Comparison of ENCODE assay signal across 24 cellular contexts in genomic region chr4:7945709-7946380, GRCh38. TPM values are rescaled to one million over a fixed set of nuclear protein-coding genes. Genes with fewer than 3 reads are reported as not detected.
DNase-seq lines count a peak whose midpoint lies in the region; ATAC-seq, FAIRE-seq and TF ChIP-seq lines count a peak whose summit lies in the region.
"Had no signal": no experiment of that assay in that cellular context is flagged by ENCODE, and none has a peak within 500 bp of the region (broad histone marks: within the 10 kb centered on the region; RNA-seq: fewer than 3 reads in every experiment).

No MANE protein-coding gene starts in this region.

- H3K4me3 Mint-ChIP-seq in brain, result no peak overlapping the region
- H3K4me3 Mint-ChIP-seq in T-helper 2 cell treated with Interferon-gamma antibody and Interleukin-4, amounts not matched to agents 5 μg/mL and 100 μg/mL, for 36 hours, result no peak overlapping the region
- H3K4me3 Mint-ChIP-seq: CD8-positive, alpha-beta T cell; HFFc6 had no signal

- no peak for ATAC-seq in HG03521 (IDR thresholded peaks at IDR 0.05; ENCODE audit: unreplicated experiment)
- ATAC-seq: A549; CD8-positive, alpha-beta T cell had no signal

- FAIRE-seq in GM19239 (lab: Jason Lieb, UNC), result no peak
- FAIRE-seq: A549, GM12891, GM18507 had no signal

- intact Hi-C loops in posterior vena cava (cut with DNase I), result no loop called here

- DNase-seq in AG10803 (ENCODE audit: low read depth) (peak; percentile 72), left kidney (ENCODE audit: low read depth, low spot score) (peak; percentile 41), posterior vena cava (ENCODE audit: low spot score) (peak; percentile 76), GM19239 (ENCODE audit: insufficient read length, low spot score) (no peak)
- no peak for DNase-seq in T-helper 2 cell treated with Interferon-gamma antibody and Interleukin-4, amounts not matched to agents 5 μg/mL and 100 μg/mL, for 36 hours (ENCODE audit: low spot score)
- DNase-seq in central memory CD4-positive, alpha-beta T cell, result no peak
- DNase-seq: Calu3; CD8-positive, alpha-beta T cell; H7; HFFc6; NCI-H1048; NCI-H1436 treated with DMSO at 0.1 percent for 48 hours; NCI-H2029; NCI-H2171; NCI-H526; SHP77 had no signal

- peaks cover 3% of the 10 kb centered on the region for H3K27me3 Mint-ChIP-seq in brain
- peaks cover 2% of the 10 kb centered on the region for H3K27me3 Mint-ChIP-seq in T-helper 2 cell treated with Interferon-gamma antibody and Interleukin-4, amounts not matched to agents 5 μg/mL and 100 μg/mL, for 36 hours (ENCODE audit: low read depth)

- no peaks in the 10 kb centered on the region for H3K36me3 Mint-ChIP-seq in brain
- no peaks in the 10 kb centered on the region for H3K36me3 Mint-ChIP-seq in T-helper 2 cell treated with Interferon-gamma antibody and Interleukin-4, amounts not matched to agents 5 μg/mL and 100 μg/mL, for 36 hours (ENCODE audit: low read depth)
- H3K36me3 Mint-ChIP-seq: CD8-positive, alpha-beta T cell had no signal

- peaks cover 0 to 6% (median 5%) of the 10 kb centered on the region in 5 experiments for H3K9me3 Mint-ChIP-seq in brain
- peaks cover 4% of the 10 kb centered on the region for H3K9me3 Mint-ChIP-seq in T-helper 2 cell treated with Interferon-gamma antibody and Interleukin-4, amounts not matched to agents 5 μg/mL and 100 μg/mL, for 36 hours
- H3K9me3 Mint-ChIP-seq: CD8-positive, alpha-beta T cell had no signal

- TF ChIP-seq CTCF in AG10803 (conservative IDR thresholded peaks at IDR 0.05; ENCODE audit: low read length) (no peak), brain (conservative IDR thresholded peaks at IDR 0.05) (no peak)

- no peak overlapping the region for H3K4me3 ChIP-seq in AG10803 (ENCODE audit: low read length)
- H3K4me3 ChIP-seq: A549; BLaER1 treated with 17β-estradiol and CSF1 and Interleukin-3, amounts not matched to agents 10 nM and 100 nM; SK-N-MC had no signal

- H3K4me1 Mint-ChIP-seq in brain, result peaks cover 29% of the 10 kb centered on the region
- peaks cover 12% of the 10 kb centered on the region for H3K4me1 Mint-ChIP-seq in T-helper 2 cell treated with Interferon-gamma antibody and Interleukin-4, amounts not matched to agents 5 μg/mL and 100 μg/mL, for 36 hours (ENCODE audit: low read depth)

- H3K27ac Mint-ChIP-seq in brain, result peak overlapping the region in 4 of 5 experiments; percentile 10 to 56 (median 36)
- no peak overlapping the region for H3K27ac Mint-ChIP-seq in T-helper 2 cell treated with Interferon-gamma antibody and Interleukin-4, amounts not matched to agents 5 μg/mL and 100 μg/mL, for 36 hours
- H3K27ac Mint-ChIP-seq: CD8-positive, alpha-beta T cell; HFFc6 had no signal

RNA-seq across cellular contexts. Expression of gene AFAP1, which starts 6.2 kb away (rescaled TPM):
- polyA plus RNA-seq in brain (ENCODE audit: insufficient read depth, low read depth, low replicate concordance), result 15.3 TPM
- 10 to 100 TPM; 45.3 TPM for total RNA-seq in posterior vena cava
- total RNA-seq: OCI-LY7 had no signal

Comparison
In these comparisons a context has a peak if more than half of its experiments do, and no peak if none do; other contexts are left out.
1. DNase-seq: peak in AG10803 (single experiment), left kidney (single experiment) and posterior vena cava (single experiment); none in GM19239 (single experiment), T-helper 2 cell treated with Interferon-gamma antibody and Interleukin-4, amounts not matched to agents 5 μg/mL and 100 μg/mL, for 36 hours (single experiment) and central memory CD4-positive, alpha-beta T cell (single experiment).